In the genomic region with DNA sequence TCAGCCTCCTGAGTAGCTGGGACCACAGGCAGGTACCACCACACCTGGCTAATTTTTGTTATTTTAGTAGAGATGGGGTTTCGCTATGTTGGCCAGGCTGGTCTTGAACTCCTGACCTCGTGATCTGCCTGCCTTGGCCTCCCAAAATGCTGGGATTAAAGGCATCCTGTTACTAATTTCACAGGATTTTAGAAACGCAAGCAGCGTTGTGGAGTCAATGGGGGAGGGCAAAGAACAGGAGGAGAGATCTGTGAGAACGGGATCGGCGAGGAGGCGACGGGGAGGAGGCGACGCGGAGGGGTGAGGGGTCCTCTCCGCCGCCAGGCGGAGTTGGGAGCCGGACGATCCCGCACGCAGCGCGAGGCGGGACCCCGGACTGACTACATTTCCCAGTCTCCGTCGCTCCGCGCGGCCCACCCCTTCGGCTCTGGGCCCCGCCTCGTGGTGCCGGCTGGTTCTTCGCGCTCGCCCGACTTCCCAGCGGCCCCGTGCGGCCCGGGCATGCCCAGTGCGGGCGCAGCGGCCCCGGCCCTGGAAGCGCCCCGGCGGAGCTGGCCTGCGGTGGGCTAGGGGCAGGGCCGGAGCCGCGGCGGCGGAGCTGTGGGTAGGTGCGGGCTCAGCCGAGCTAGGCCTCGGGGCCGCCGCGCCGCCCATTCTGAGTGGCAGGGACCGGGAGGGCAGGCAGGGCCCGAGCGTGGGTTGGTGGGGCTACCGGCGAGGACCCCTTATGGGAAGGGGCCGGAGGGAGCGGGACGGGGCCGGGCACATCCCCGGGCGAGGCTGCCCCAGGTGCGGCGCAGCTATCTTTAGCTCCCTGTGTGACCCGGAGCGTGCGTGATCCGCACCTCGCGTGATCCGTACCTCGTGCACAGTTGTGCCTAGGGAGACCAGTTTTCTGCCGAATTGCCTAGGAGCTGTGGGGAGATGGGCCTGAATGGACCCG, we compare ENCODE assay signal across 8 cellular contexts. TPM values are rescaled to one million over a fixed set of nuclear protein-coding genes. Genes with fewer than 3 reads are reported as not detected.
DNase-seq lines count a peak whose midpoint lies in the region; ATAC-seq and TF ChIP-seq lines count a peak whose summit lies in the region.

A gene (plus strand): TSS at position 508 of the 943 bp plus-strand sequence. CDS start 3,051 bp downstream, outside the sequence.

- H3K4me2 ChIP-seq in osteoblast (ENCODE audit: insufficient read depth, low read length) = peak within 1 kb of the TSS; percentile 99

- H3K27me3 ChIP-seq in osteoblast (ENCODE audit: insufficient read depth, low read length) (no peaks in the 10 kb centered on the region), thoracic aorta (replicated peaks; ENCODE audit: insufficient read depth) (no peaks in the 10 kb centered on the region)

- peak within 1 kb of the TSS; percentile 94 to 97 for H3K27ac Mint-ChIP-seq in activated naive CD4-positive, alpha-beta T cell treated with anti-CD3 and anti-CD28 coated beads, Interleukin-2, amount 50 U/mL, for 72 hours

- peak within 1 kb of the TSS; percentile 89 for H2AFZ ChIP-seq in osteoblast (ENCODE audit: low read length)

- H3K36me3 ChIP-seq in osteoblast (ENCODE audit: insufficient read depth, low read length) (peaks cover 12% of the 10 kb centered on the region), thoracic aorta (peaks cover 7% of the 10 kb centered on the region)

- H3K79me2 ChIP-seq in osteoblast (ENCODE audit: insufficient read depth, low read length) = peaks cover 25% of the 10 kb centered on the region

- no peaks in the 10 kb centered on the region for H4K20me1 ChIP-seq in osteoblast (ENCODE audit: insufficient read depth, low read length)

- H3K9me3 ChIP-seq in osteoblast (ENCODE audit: low read depth, low read length) (no peaks in the 10 kb centered on the region), thoracic aorta (no peaks in the 10 kb centered on the region)

- peak; percentile 90 for TF ChIP-seq POLR2A in NB4 (IDR thresholded peaks at IDR 0.05; ENCODE audit: extremely low read depth, insufficient read length)

- peak; percentile 98 for ATAC-seq in HG02571 (IDR thresholded peaks at IDR 0.05; ENCODE audit: unreplicated experiment)
- ATAC-seq in SK-N-SH treated with all-trans-retinoic acid at 6 μM for 48 hours = peak; percentile 99
- peak; percentile 76 to 96 for ATAC-seq in activated naive CD4-positive, alpha-beta T cell treated with anti-CD3 and anti-CD28 coated beads, Interleukin-2, amount 50 U/mL, for 72 hours
- peak; percentile 82 for ATAC-seq in thoracic aorta (ENCODE audit: insufficient number of reproducible peaks, low FRiP score, low read depth)

- TF ChIP-seq CTCF in GM10266 (IDR thresholded peaks at IDR 0.05; ENCODE audit: control insufficient read depth, insufficient read depth, low read depth, missing control alignments) (peak; percentile 58), NB4 (IDR thresholded peaks at IDR 0.05; ENCODE audit: low read depth, low read length) (peak; percentile 58), osteoblast (IDR thresholded peaks at IDR 0.05; ENCODE audit: extremely low read depth, low read depth, low read length) (peak; percentile 48), thoracic aorta (IDR thresholded peaks at IDR 0.05) (peak; percentile 73)

- DNase-seq in GM10266 (ENCODE audit: extremely low spot score) (peak; percentile 91), NB4 (ENCODE audit: low read depth) (peak; percentile 94), glomerular visceral epithelial cell (ENCODE audit: extremely low spot score) (peak; percentile 89), osteoblast (ENCODE audit: insufficient read length, low spot score, missing footprints) (peak; percentile 97), thoracic aorta (ENCODE audit: low spot score) (peak; percentile 69)
- DNase-seq in activated naive CD4-positive, alpha-beta T cell treated with anti-CD3 and anti-CD28 coated beads, Interleukin-2, amount 50 U/mL, for 72 hours (ENCODE audit: low spot score in 2 of 2) = peak; percentile 78 to 86

- H3K27ac ChIP-seq in osteoblast (ENCODE audit: low read depth, low read length) (peak within 1 kb of the TSS; percentile 89), thoracic aorta (peak within 1 kb of the TSS; percentile 66 to 70)

- H3K4me3 ChIP-seq in NB4 (ENCODE audit: low read depth, low read length) = peak within 1 kb of the TSS; percentile 96
- peak within 1 kb of the TSS; percentile 94 for H3K4me3 ChIP-seq in osteoblast (ENCODE audit: insufficient read depth, low read length)
- peak within 1 kb of the TSS; percentile 85 for H3K4me3 ChIP-seq in thoracic aorta

- no peaks in the 10 kb centered on the region for H3K9me3 Mint-ChIP-seq in activated naive CD4-positive, alpha-beta T cell treated with anti-CD3 and anti-CD28 coated beads, Interleukin-2, amount 50 U/mL, for 72 hours

- H3K36me3 Mint-ChIP-seq in activated naive CD4-positive, alpha-beta T cell treated with anti-CD3 and anti-CD28 coated beads, Interleukin-2, amount 50 U/mL, for 72 hours = peaks cover 4 to 26% of the 10 kb centered on the region in 2 donors

- H3K4me1 ChIP-seq in osteoblast (ENCODE audit: insufficient read depth, low read length) = peaks cover 15% of the 10 kb centered on the region
- peaks cover 11 to 15% of the 10 kb centered on the region in 2 donors for H3K4me1 ChIP-seq in thoracic aorta (ENCODE audit: control insufficient read depth in 1 of 2, low read depth in 2 of 2)

TF ChIP-seq in SK-N-SH treated with all-trans-retinoic acid at 6 μM for 48 hours, 23 proteins besides CTCF, POLR2A, EP300 and RAD21:
- TF ChIP-seq, protein P1, sequence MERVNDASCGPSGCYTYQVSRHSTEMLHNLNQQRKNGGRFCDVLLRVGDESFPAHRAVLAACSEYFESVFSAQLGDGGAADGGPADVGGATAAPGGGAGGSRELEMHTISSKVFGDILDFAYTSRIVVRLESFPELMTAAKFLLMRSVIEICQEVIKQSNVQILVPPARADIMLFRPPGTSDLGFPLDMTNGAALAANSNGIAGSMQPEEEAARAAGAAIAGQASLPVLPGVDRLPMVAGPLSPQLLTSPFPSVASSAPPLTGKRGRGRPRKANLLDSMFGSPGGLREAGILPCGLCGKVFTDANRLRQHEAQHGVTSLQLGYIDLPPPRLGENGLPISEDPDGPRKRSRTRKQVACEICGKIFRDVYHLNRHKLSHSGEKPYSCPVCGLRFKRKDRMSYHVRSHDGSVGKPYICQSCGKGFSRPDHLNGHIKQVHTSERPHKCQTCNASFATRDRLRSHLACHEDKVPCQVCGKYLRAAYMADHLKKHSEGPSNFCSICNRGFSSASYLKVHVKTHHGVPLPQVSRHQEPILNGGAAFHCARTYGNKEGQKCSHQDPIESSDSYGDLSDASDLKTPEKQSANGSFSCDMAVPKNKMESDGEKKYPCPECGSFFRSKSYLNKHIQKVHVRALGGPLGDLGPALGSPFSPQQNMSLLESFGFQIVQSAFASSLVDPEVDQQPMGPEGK (CRISPR knock-in tag; IDR thresholded peaks at IDR 0.05; ENCODE audit: borderline replicate concordance) = no peak
- TF ChIP-seq ZFP30 (CRISPR knock-in tag; IDR thresholded peaks at IDR 0.05) (no peak), GLIS3 (CRISPR knock-in tag; IDR thresholded peaks at IDR 0.05) (no peak), CSDC2 (CRISPR knock-in tag; IDR thresholded peaks at IDR 0.05) (no peak), ZNF565 (CRISPR knock-in tag; conservative IDR thresholded peaks at IDR 0.05; ENCODE audit: low read depth) (no peak), SNAI2 (CRISPR knock-in tag; IDR thresholded peaks at IDR 0.05) (no peak), ISL1 (CRISPR knock-in tag; IDR thresholded peaks at IDR 0.05) (no peak), TCF4 (CRISPR knock-in tag; IDR thresholded peaks at IDR 0.05; ENCODE audit: borderline replicate concordance) (no peak), PPARA (CRISPR knock-in tag; IDR thresholded peaks at IDR 0.05; ENCODE audit: borderline replicate concordance) (no peak), ZFP3 (CRISPR knock-in tag; IDR thresholded peaks at IDR 0.05) (no peak)
- TF ChIP-seq, protein P2, sequence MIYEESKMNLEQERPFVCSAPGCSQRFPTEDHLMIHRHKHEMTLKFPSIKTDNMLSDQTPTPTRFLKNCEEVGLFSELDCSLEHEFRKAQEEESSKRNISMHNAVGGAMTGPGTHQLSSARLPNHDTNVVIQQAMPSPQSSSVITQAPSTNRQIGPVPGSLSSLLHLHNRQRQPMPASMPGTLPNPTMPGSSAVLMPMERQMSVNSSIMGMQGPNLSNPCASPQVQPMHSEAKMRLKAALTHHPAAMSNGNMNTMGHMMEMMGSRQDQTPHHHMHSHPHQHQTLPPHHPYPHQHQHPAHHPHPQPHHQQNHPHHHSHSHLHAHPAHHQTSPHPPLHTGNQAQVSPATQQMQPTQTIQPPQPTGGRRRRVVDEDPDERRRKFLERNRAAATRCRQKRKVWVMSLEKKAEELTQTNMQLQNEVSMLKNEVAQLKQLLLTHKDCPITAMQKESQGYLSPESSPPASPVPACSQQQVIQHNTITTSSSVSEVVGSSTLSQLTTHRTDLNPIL (CRISPR knock-in tag; IDR thresholded peaks at IDR 0.05; ENCODE audit: low read depth) = no peak
- TF ChIP-seq, protein P3, sequence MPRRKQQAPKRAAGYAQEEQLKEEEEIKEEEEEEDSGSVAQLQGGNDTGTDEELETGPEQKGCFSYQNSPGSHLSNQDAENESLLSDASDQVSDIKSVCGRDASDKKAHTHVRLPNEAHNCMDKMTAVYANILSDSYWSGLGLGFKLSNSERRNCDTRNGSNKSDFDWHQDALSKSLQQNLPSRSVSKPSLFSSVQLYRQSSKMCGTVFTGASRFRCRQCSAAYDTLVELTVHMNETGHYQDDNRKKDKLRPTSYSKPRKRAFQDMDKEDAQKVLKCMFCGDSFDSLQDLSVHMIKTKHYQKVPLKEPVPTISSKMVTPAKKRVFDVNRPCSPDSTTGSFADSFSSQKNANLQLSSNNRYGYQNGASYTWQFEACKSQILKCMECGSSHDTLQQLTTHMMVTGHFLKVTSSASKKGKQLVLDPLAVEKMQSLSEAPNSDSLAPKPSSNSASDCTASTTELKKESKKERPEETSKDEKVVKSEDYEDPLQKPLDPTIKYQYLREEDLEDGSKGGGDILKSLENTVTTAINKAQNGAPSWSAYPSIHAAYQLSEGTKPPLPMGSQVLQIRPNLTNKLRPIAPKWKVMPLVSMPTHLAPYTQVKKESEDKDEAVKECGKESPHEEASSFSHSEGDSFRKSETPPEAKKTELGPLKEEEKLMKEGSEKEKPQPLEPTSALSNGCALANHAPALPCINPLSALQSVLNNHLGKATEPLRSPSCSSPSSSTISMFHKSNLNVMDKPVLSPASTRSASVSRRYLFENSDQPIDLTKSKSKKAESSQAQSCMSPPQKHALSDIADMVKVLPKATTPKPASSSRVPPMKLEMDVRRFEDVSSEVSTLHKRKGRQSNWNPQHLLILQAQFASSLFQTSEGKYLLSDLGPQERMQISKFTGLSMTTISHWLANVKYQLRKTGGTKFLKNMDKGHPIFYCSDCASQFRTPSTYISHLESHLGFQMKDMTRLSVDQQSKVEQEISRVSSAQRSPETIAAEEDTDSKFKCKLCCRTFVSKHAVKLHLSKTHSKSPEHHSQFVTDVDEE (CRISPR knock-in tag; IDR thresholded peaks at IDR 0.05) = no peak

RNA-seq across cellular contexts. Expression of the gene that starts here (rescaled TPM):
- 10 to 100 TPM; 12.4 to 33.0 TPM for total RNA-seq in activated naive CD4-positive, alpha-beta T cell treated with anti-CD3 and anti-CD28 coated beads, Interleukin-2, amount 50 U/mL, for 72 hours
- total RNA-seq in osteoblast = 76.0 and 85.2 TPM in 2 replicates
- 10 to 100 TPM; 68.4 to 70.0 TPM for total RNA-seq in thoracic aorta

Comparison
In these comparisons a context has a peak if more than half of its experiments do, and no peak if none do; other contexts are left out.
1. Peak in every context shown above with its lines: DNase-seq, ATAC-seq, H3K4me3 ChIP-seq and H3K27ac ChIP-seq.